Comparison of ENCODE assay signal across 2 cellular contexts in the genomic region with DNA sequence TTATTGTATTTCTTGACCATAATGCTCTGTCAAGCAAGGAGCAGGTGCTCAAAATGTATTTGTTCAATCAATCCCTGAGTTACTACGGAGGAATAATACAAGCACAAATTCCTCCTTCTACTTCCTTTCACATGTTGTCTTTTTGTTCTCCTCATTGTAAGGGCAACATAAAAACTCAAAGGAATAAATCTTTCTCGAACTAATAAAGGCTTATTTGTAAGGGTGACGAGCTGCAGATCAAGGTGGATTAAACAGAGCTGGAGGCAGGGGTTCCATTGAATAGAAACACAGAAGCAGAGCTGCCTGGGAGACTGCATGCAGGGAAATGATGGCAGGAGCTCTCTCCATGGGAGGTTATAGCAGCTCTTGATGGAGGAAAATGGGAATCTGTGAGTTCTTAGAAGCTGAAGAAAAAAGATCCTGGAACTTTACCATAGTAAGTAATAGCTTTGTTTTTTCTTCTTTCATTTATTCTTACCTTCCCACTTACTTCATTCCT.
TF ChIP-seq lines count a peak whose summit lies in the region.

No MANE protein-coding gene starts in this region.

TF ChIP-seq in WTC11, 78 proteins besides CTCF, POLR2A, EP300 and RAD21 (continues in another document):
- TF ChIP-seq, protein P1, sequence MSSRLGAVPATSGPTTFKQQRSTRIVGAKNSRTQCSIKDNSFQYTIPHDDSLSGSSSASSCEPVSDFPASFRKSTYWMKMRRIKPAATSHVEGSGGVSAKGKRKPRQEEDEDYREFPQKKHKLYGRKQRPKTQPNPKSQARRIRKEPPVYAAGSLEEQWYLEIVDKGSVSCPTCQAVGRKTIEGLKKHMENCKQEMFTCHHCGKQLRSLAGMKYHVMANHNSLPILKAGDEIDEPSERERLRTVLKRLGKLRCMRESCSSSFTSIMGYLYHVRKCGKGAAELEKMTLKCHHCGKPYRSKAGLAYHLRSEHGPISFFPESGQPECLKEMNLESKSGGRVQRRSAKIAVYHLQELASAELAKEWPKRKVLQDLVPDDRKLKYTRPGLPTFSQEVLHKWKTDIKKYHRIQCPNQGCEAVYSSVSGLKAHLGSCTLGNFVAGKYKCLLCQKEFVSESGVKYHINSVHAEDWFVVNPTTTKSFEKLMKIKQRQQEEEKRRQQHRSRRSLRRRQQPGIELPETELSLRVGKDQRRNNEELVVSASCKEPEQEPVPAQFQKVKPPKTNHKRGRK (CRISPR knock-in tag; IDR thresholded peaks at IDR 0.05; ENCODE audit: borderline replicate concordance): no peak
- TF ChIP-seq, protein P2, sequence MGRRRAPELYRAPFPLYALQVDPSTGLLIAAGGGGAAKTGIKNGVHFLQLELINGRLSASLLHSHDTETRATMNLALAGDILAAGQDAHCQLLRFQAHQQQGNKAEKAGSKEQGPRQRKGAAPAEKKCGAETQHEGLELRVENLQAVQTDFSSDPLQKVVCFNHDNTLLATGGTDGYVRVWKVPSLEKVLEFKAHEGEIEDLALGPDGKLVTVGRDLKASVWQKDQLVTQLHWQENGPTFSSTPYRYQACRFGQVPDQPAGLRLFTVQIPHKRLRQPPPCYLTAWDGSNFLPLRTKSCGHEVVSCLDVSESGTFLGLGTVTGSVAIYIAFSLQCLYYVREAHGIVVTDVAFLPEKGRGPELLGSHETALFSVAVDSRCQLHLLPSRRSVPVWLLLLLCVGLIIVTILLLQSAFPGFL (CRISPR knock-in tag; IDR thresholded peaks at IDR 0.05; ENCODE audit: borderline replicate concordance): no peak
- no peak for TF ChIP-seq ZNF317 (CRISPR knock-in tag; IDR thresholded peaks at IDR 0.05; ENCODE audit: borderline replicate concordance, low read depth)
- TF ChIP-seq, protein P3, sequence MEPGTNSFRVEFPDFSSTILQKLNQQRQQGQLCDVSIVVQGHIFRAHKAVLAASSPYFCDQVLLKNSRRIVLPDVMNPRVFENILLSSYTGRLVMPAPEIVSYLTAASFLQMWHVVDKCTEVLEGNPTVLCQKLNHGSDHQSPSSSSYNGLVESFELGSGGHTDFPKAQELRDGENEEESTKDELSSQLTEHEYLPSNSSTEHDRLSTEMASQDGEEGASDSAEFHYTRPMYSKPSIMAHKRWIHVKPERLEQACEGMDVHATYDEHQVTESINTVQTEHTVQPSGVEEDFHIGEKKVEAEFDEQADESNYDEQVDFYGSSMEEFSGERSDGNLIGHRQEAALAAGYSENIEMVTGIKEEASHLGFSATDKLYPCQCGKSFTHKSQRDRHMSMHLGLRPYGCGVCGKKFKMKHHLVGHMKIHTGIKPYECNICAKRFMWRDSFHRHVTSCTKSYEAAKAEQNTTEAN (CRISPR knock-in tag; IDR thresholded peaks at IDR 0.05): no peak
- TF ChIP-seq ZNF232 (CRISPR knock-in tag; IDR thresholded peaks at IDR 0.05): no peak
- TF ChIP-seq TP53 (CRISPR knock-in tag; IDR thresholded peaks at IDR 0.05): no peak
- TF ChIP-seq GTF2I (CRISPR knock-in tag; conservative IDR thresholded peaks at IDR 0.05): no peak
- TF ChIP-seq ZNF263 (CRISPR knock-in tag; IDR thresholded peaks at IDR 0.05; ENCODE audit: low read depth): no peak
- TF ChIP-seq, protein P4, sequence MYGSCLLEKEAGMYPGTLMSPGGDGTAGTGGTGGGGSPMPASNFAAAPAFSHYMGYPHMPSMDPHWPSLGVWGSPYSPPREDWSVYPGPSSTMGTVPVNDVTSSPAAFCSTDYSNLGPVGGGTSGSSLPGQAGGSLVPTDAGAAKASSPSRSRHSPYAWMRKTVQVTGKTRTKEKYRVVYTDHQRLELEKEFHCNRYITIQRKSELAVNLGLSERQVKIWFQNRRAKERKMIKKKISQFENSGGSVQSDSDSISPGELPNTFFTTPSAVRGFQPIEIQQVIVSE (CRISPR knock-in tag; IDR thresholded peaks at IDR 0.05; ENCODE audit: borderline replicate concordance): no peak
- TF ChIP-seq, protein P5, sequence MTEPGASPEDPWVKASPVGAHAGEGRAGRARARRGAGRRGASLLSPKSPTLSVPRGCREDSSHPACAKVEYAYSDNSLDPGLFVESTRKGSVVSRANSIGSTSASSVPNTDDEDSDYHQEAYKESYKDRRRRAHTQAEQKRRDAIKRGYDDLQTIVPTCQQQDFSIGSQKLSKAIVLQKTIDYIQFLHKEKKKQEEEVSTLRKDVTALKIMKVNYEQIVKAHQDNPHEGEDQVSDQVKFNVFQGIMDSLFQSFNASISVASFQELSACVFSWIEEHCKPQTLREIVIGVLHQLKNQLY (CRISPR knock-in tag; IDR thresholded peaks at IDR 0.05): no peak
- TF ChIP-seq, protein P6, sequence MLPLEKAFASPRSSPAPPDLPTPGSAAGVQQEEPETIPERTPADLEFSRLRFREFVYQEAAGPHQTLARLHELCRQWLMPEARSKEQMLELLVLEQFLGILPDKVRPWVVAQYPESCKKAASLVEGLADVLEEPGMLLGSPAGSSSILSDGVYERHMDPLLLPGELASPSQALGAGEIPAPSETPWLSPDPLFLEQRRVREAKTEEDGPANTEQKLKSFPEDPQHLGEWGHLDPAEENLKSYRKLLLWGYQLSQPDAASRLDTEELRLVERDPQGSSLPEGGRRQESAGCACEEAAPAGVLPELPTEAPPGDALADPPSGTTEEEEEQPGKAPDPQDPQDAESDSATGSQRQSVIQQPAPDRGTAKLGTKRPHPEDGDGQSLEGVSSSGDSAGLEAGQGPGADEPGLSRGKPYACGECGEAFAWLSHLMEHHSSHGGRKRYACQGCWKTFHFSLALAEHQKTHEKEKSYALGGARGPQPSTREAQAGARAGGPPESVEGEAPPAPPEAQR (CRISPR knock-in tag; IDR thresholded peaks at IDR 0.05): no peak
- TF ChIP-seq, protein P7, sequence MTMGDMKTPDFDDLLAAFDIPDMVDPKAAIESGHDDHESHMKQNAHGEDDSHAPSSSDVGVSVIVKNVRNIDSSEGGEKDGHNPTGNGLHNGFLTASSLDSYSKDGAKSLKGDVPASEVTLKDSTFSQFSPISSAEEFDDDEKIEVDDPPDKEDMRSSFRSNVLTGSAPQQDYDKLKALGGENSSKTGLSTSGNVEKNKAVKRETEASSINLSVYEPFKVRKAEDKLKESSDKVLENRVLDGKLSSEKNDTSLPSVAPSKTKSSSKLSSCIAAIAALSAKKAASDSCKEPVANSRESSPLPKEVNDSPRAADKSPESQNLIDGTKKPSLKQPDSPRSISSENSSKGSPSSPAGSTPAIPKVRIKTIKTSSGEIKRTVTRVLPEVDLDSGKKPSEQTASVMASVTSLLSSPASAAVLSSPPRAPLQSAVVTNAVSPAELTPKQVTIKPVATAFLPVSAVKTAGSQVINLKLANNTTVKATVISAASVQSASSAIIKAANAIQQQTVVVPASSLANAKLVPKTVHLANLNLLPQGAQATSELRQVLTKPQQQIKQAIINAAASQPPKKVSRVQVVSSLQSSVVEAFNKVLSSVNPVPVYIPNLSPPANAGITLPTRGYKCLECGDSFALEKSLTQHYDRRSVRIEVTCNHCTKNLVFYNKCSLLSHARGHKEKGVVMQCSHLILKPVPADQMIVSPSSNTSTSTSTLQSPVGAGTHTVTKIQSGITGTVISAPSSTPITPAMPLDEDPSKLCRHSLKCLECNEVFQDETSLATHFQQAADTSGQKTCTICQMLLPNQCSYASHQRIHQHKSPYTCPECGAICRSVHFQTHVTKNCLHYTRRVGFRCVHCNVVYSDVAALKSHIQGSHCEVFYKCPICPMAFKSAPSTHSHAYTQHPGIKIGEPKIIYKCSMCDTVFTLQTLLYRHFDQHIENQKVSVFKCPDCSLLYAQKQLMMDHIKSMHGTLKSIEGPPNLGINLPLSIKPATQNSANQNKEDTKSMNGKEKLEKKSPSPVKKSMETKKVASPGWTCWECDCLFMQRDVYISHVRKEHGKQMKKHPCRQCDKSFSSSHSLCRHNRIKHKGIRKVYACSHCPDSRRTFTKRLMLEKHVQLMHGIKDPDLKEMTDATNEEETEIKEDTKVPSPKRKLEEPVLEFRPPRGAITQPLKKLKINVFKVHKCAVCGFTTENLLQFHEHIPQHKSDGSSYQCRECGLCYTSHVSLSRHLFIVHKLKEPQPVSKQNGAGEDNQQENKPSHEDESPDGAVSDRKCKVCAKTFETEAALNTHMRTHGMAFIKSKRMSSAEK (CRISPR knock-in tag; IDR thresholded peaks at IDR 0.05; ENCODE audit: borderline replicate concordance): no peak

TF ChIP-seq in neural cell, 6 proteins besides CTCF, POLR2A, EP300 and RAD21 (continued from another document):
- TF ChIP-seq, protein P8, sequence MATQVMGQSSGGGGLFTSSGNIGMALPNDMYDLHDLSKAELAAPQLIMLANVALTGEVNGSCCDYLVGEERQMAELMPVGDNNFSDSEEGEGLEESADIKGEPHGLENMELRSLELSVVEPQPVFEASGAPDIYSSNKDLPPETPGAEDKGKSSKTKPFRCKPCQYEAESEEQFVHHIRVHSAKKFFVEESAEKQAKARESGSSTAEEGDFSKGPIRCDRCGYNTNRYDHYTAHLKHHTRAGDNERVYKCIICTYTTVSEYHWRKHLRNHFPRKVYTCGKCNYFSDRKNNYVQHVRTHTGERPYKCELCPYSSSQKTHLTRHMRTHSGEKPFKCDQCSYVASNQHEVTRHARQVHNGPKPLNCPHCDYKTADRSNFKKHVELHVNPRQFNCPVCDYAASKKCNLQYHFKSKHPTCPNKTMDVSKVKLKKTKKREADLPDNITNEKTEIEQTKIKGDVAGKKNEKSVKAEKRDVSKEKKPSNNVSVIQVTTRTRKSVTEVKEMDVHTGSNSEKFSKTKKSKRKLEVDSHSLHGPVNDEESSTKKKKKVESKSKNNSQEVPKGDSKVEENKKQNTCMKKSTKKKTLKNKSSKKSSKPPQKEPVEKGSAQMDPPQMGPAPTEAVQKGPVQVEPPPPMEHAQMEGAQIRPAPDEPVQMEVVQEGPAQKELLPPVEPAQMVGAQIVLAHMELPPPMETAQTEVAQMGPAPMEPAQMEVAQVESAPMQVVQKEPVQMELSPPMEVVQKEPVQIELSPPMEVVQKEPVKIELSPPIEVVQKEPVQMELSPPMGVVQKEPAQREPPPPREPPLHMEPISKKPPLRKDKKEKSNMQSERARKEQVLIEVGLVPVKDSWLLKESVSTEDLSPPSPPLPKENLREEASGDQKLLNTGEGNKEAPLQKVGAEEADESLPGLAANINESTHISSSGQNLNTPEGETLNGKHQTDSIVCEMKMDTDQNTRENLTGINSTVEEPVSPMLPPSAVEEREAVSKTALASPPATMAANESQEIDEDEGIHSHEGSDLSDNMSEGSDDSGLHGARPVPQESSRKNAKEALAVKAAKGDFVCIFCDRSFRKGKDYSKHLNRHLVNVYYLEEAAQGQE (IDR thresholded peaks at IDR 0.05; ENCODE audit: borderline replicate concordance): peak; percentile 40
- TF ChIP-seq TAF1 (IDR thresholded peaks at IDR 0.05; ENCODE audit: low read depth): no peak
- peak; percentile 18 for TF ChIP-seq SMC3 (conservative IDR thresholded peaks at IDR 0.05; ENCODE audit: poor library complexity)
